Comparison of ENCODE assay signal across 24 cellular contexts in genomic region chr5:68547621-68548020, GRCh38.
"Had no signal": no experiment of that assay in that cellular context is flagged by ENCODE, and none has a peak within 500 bp of the region (broad histone marks: within the 10 kb centered on the region; RNA-seq: fewer than 3 reads in every experiment).

No MANE protein-coding gene starts in this region.

- DNase-seq: activated CD4-positive, alpha-beta T cell treated with anti-CD3 and anti-CD28 coated beads for 48 hours; activated CD4-positive, alpha-beta T cell treated with anti-CD3 and anti-CD28 coated beads, Interleukin-2, amount 50 U/mL, for 48 hours; activated CD8-positive, alpha-beta memory T cell treated with anti-CD3 and anti-CD28 coated beads for 24 hours; activated effector memory CD4-positive, alpha-beta T cell treated with anti-CD3 and anti-CD28 coated beads, Interleukin-2, amount 50 U/mL, for 16 hours; activated naive CD4-positive, alpha-beta T cell treated with anti-CD3 and anti-CD28 coated beads, Interleukin-2, amount 10 ng/mL, durations not matched to agents 7 days and 5 days; activated naive CD8-positive, alpha-beta T cell treated with anti-CD3 and anti-CD28 coated beads, Interleukin-2, amount 10 ng/mL, durations not matched to agents 7 days and 5 days; amniotic stem cell; colonic mucosa; effector memory CD4-positive, alpha-beta T cell; gastrocnemius medialis; glutamatergic neuron; naive thymus-derived CD8-positive, alpha-beta T cell; right lobe of liver; stimulated activated CD4-positive, alpha-beta T cell treated with anti-CD3 and anti-CD28 coated beads, Interleukin-12 subunit alpha, Interleukin-12 subunit beta, amount 100 ng/mL, for 4 hours; stimulated activated CD4-positive, alpha-beta T cell treated with anti-CD3 and anti-CD28 coated beads, Interleukin-4, amount 100 ng/mL, for 1 hour; T-helper 17 cell; T1000; upper lobe of left lung; WERI-Rb-1 had no signal

- H3K4me1 ChIP-seq: colonic mucosa, gastrocnemius medialis, neural progenitor cell, right lobe of liver, upper lobe of left lung had no signal

- H2AFZ ChIP-seq: neural progenitor cell had no signal

- H3K27me3 ChIP-seq: colonic mucosa, gastrocnemius medialis, neural progenitor cell, right lobe of liver, upper lobe of left lung had no signal

- H3K9ac ChIP-seq: neural progenitor cell had no signal

- H3K36me3 ChIP-seq: colonic mucosa, gastrocnemius medialis, neural progenitor cell, right lobe of liver, thoracic aorta, upper lobe of left lung, WERI-Rb-1 had no signal

- H3K4me2 ChIP-seq: neural progenitor cell had no signal

- FAIRE-seq: bronchial epithelial cell, keratinocyte had no signal

- H3K27ac ChIP-seq: colonic mucosa, gastrocnemius medialis, neural progenitor cell, right lobe of liver, thoracic aorta, upper lobe of left lung, WERI-Rb-1 had no signal

- H3K9me3 ChIP-seq: colonic mucosa, gastrocnemius medialis, right lobe of liver, thoracic aorta, upper lobe of left lung had no signal

- H3K4me3 ChIP-seq: colonic mucosa, gastrocnemius medialis, neural progenitor cell, right lobe of liver, skin epidermis, thoracic aorta, upper lobe of left lung had no signal
